ENCODE assay signal across 14 cellular contexts in genomic region chr11:93976577-93977254, GRCh38. TPM values are rescaled to one million over a fixed set of nuclear protein-coding genes. Genes with fewer than 3 reads are reported as not detected.
DNase-seq lines count a peak whose midpoint lies in the region; ATAC-seq, FAIRE-seq and TF ChIP-seq lines count a peak whose summit lies in the region.
"Not testable (repeated sequence)": the region's sequence is repeated elsewhere in the genome, so short reads cannot be mapped to it uniquely, and the experiment has no call there.
"Had no signal": no experiment of that assay in that cellular context is flagged by ENCODE, and none has a peak within 500 bp of the region (broad histone marks: within the 10 kb centered on the region; RNA-seq: fewer than 3 reads in every experiment).

No MANE protein-coding gene starts in this region.

- peak; percentile 86 for FAIRE-seq in keratinocyte (lab: Jason Lieb, UNC)

- DNase-seq in HPDE6-E6E7 (ENCODE audit: extremely low spot score) (peak; percentile 11), PC-3 (peak; percentile 25), amniotic epithelial cell (ENCODE audit: low read depth) (peak; percentile 12), MCF 10A (ENCODE audit: unreplicated experiment) (peak; percentile 34), ecto neural progenitor cell (ENCODE audit: low spot score) (peak; percentile 10), keratinocyte (ENCODE audit: low read depth, low spot score) (peak; percentile 19), renal cortical epithelial cell (ENCODE audit: low read depth) (peak; percentile 56)

- not testable (repeated sequence) for H3K27me3 ChIP-seq in PC-3 (ENCODE audit: low read length); keratinocyte (ENCODE audit: control insufficient read depth, extremely low read depth, insufficient read depth, low read length)

- intact Hi-C loops in PC-3 (cut with micrococcal nuclease); MCF 10A (cut with micrococcal nuclease): not testable (repeated sequence)

- POLR2A ChIA-PET in PC-3 (lab: Charles Lee; ENCODE audit: unreplicated experiment); MCF 10A (lab: Yijun Ruan, JAX): not testable (repeated sequence)

- H3K9me1 ChIP-seq in keratinocyte (ENCODE audit: control insufficient read depth, extremely low read depth, insufficient read depth, low read length), result not testable (repeated sequence)

- not testable (repeated sequence) for H3K9ac ChIP-seq in PC-3 (ENCODE audit: low read length); keratinocyte (ENCODE audit: control insufficient read depth, extremely low read depth, insufficient read depth, low read length)

- H3K4me3 ChIP-seq in PC-3 (ENCODE audit: low read length), result not testable (repeated sequence)
- H3K4me3 ChIP-seq in keratinocyte (ENCODE audit: control insufficient read depth in 2 of 3, extremely low read depth in 1 of 3, insufficient read depth in 2 of 3, low read depth in 1 of 3, low read length in 3 of 3), result peak overlapping the region in 1 of 3 experiments; percentile 6

- not testable (repeated sequence) for BruUV-seq in PC-3 (replicated peaks; lab: Mats Ljungman, UMichigan); MCF 10A (replicated peaks; lab: Mats Ljungman, UMichigan)

- H3K9me3 ChIP-seq in PC-3 (ENCODE audit: low read length); keratinocyte (ENCODE audit: control insufficient read depth, low read depth, low read length): not testable (repeated sequence)

- H3K79me2 ChIP-seq in PC-3 (ENCODE audit: low read length); keratinocyte (ENCODE audit: control insufficient read depth, insufficient read depth, low read length): not testable (repeated sequence)

- not testable (repeated sequence) for H3K4me3 Mint-ChIP-seq in MCF 10A (ENCODE audit: unreplicated experiment)

- H4K20me1 ChIP-seq in PC-3 (ENCODE audit: low read length); keratinocyte (ENCODE audit: control insufficient read depth, extremely low read depth, insufficient read depth, low read length): not testable (repeated sequence)

- dilution Hi-C loops in keratinocyte (cut with MboI; ENCODE audit: extremely low pct_ligation_motif_present, low sequenced_read_pairs), result not testable (repeated sequence)

- not testable (repeated sequence) for H3K9me3 Mint-ChIP-seq in MCF 10A (ENCODE audit: unreplicated experiment)

- H3K27ac Mint-ChIP-seq in MCF 10A (ENCODE audit: low read depth, unreplicated experiment), result not testable (repeated sequence)

- not testable (repeated sequence) for H3K36me3 Mint-ChIP-seq in MCF 10A (ENCODE audit: insufficient read depth, unreplicated experiment)

- not testable (repeated sequence) for H3K36me3 ChIP-seq in PC-3 (ENCODE audit: low read depth, low read length); keratinocyte (ENCODE audit: control insufficient read depth in 2 of 2, extremely low read depth in 1 of 2, insufficient read depth in 2 of 2, low read length in 2 of 2)

- not testable (repeated sequence) for H3K27me3 Mint-ChIP-seq in MCF 10A (ENCODE audit: insufficient read depth, unreplicated experiment)

- H3F3A ChIP-seq in PC-3 (ENCODE audit: low read length, unreplicated experiment), result not testable (repeated sequence)

- H3K4me2 ChIP-seq in PC-3 (ENCODE audit: low read length), result not testable (repeated sequence)
- peak overlapping the region; percentile 58 for H3K4me2 ChIP-seq in keratinocyte (ENCODE audit: control insufficient read depth, extremely low read depth, insufficient read depth, low read depth, low read length)

- not testable (repeated sequence) for ATAC-seq in PC-3

- CTCF ChIA-PET in PC-3 (lab: Charles Lee), result not testable (repeated sequence)
- CTCF ChIA-PET in MCF 10A (lab: Yijun Ruan, JAX), result interaction anchor here (0.6 to 0.7 kb wide), 2 partner anchors 10 to 82 kb away, joined by 3 read pairs; no protein-coding TSS in a partner anchor

- H3K27ac ChIP-seq in PC-3 (ENCODE audit: low read length); keratinocyte (ENCODE audit: control insufficient read depth, insufficient read depth, low read length): not testable (repeated sequence)

- not testable (repeated sequence) for H3K4me1 Mint-ChIP-seq in MCF 10A (ENCODE audit: insufficient read depth, unreplicated experiment)

- not testable (repeated sequence) for H3K9me2 ChIP-seq in PC-3 (replicated peaks; ENCODE audit: low read length)

- not testable (repeated sequence) for TF ChIP-seq CTCF in PC-3 (conservative IDR thresholded peaks at IDR 0.05; ENCODE audit: low read depth, low read length); MCF 10A (IDR thresholded peaks at IDR 0.05; ENCODE audit: unreplicated experiment)
- TF ChIP-seq CTCF in keratinocyte (optimal IDR thresholded peaks at IDR 0.05 in 1 of 3, IDR thresholded peaks at IDR 0.05 in 1 of 3, conservative IDR thresholded peaks at IDR 0.05 in 1 of 3; ENCODE audit: extremely low read depth in 1 of 3, insufficient read depth in 2 of 3, low read length in 3 of 3), result peak in 2 of 3 experiments; percentile 17 to 69

- not testable (repeated sequence) for H2AFZ ChIP-seq in PC-3 (ENCODE audit: low read length)
- peak overlapping the region; percentile 47 for H2AFZ ChIP-seq in keratinocyte (ENCODE audit: control insufficient read depth, low read length)

- not testable (repeated sequence) for H3K4me1 ChIP-seq in PC-3 (ENCODE audit: insufficient read depth, low read length)
- H3K4me1 ChIP-seq in keratinocyte (ENCODE audit: control insufficient read depth, extremely low read depth, insufficient read depth, low read length), result peaks cover 11% of the 10 kb centered on the region

RNA-seq across cellular contexts. Expression of gene HEPHL1, which starts 44.4 kb away (rescaled TPM):
- total RNA-seq in PC-3 (2014; rRNA removed) (3.3 and 4.4 TPM in 2 replicates), MCF 10A (2022) (not detected in 2 replicates), renal cortical epithelial cell (0.35 and 0.69 TPM in 2 replicates)
- polyA plus RNA-seq in keratinocyte, result 138 to 223 TPM (median 190 TPM) in 3 replicates
- 8.2 TPM for polyA plus RNA-seq in keratinocyte (2011; ENCODE audit: low read depth)
- 34.5 and 63.5 TPM in 2 replicates for polyA plus RNA-seq in keratinocyte (2011; cell fraction: cytosol; rRNA removed)
- 232 and 299 TPM in 2 replicates for polyA plus RNA-seq in keratinocyte (2011; cell fraction: nucleus; rRNA removed)
- 12.1 and 123 TPM in 2 replicates for polyA plus RNA-seq in keratinocyte (2012; ENCODE audit: low replicate concordance)
- polyA minus RNA-seq in keratinocyte, result 74.8 to 217 TPM (median 136 TPM) in 3 replicates
- 61.0 TPM for polyA minus RNA-seq in keratinocyte (2011; cell fraction: cytosol; rRNA and poly(A)+ RNA removed)
- 318 and 524 TPM in 2 replicates for polyA minus RNA-seq in keratinocyte (2011; cell fraction: nucleus; rRNA and poly(A)+ RNA removed)
- total RNA-seq: CD4-positive, alpha-beta T cell; CD8-positive, alpha-beta memory T cell; GM12878; GM23248; H7 had no signal
- polyA plus RNA-seq: A549; CD14-positive monocyte; CD8-positive, alpha-beta memory T cell; GM23248 had no signal
